17 cellular contexts compared by ENCODE assay signal in the genomic region with DNA sequence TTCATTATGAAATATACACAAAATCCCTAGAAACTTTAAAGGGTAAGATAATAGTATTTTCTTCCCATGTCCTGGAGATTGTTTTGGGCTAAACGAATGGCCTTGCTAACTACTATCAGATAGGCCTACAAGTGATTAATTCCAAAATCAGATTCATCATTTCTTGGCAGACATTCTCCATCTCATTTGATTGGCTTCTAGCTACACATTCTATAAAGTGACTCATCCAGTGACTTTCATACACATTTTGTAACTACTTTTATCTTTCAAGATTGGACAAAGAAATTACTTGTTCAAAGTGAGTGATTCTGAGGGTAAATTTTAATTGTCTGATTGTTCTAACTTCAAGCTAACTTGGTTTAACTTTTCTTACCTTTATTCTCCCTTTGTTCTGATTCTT.
DNase-seq lines count a peak whose midpoint lies in the region; ATAC-seq and TF ChIP-seq lines count a peak whose summit lies in the region.
"Had no signal": no experiment of that assay in that cellular context is flagged by ENCODE, and none has a peak within 500 bp of the region (broad histone marks: within the 10 kb centered on the region; RNA-seq: fewer than 3 reads in every experiment).

No MANE protein-coding gene starts in this region.

- no peak for TF ChIP-seq POLR2A in breast epithelium (IDR thresholded peaks at IDR 0.05)

- H3K27me3 Mint-ChIP-seq in MCF 10A (ENCODE audit: insufficient read depth, unreplicated experiment) = no peaks in the 10 kb centered on the region

- H3K4me3 ChIP-seq in breast epithelium (no peak overlapping the region), epithelial cell of esophagus (ENCODE audit: low read length) (no peak overlapping the region)
- H3K4me3 ChIP-seq: SJSA1 had no signal

- H3K36me3 Mint-ChIP-seq in MCF 10A (ENCODE audit: insufficient read depth, unreplicated experiment) = peaks cover 12% of the 10 kb centered on the region

- no peak overlapping the region for H3K4me3 Mint-ChIP-seq in MCF 10A (ENCODE audit: unreplicated experiment)
- H3K4me3 Mint-ChIP-seq: immature natural killer cell, nephron progenitor cell had no signal

- H3K27ac Mint-ChIP-seq in MCF 10A (ENCODE audit: low read depth, unreplicated experiment) = no peak overlapping the region
- H3K27ac Mint-ChIP-seq: nephron progenitor cell had no signal

- H3K4me1 Mint-ChIP-seq in MCF 10A (ENCODE audit: insufficient read depth, unreplicated experiment) = peaks cover 17% of the 10 kb centered on the region

- H3K27ac ChIP-seq in breast epithelium = no peak overlapping the region
- H3K27ac ChIP-seq: SJSA1 had no signal

- peak; percentile 72 for DNase-seq in MCF 10A (ENCODE audit: unreplicated experiment)
- DNase-seq in breast epithelium (ENCODE audit: low spot score in 2 of 2) = no peak
- DNase-seq in RKO (ENCODE audit: low spot score) = peak; percentile 7
- peak; percentile 80 for DNase-seq in epithelial cell of esophagus (ENCODE audit: low read depth)
- no peak for DNase-seq in posterior cingulate gyrus
- no peak for DNase-seq in medulla oblongata (ENCODE audit: extremely low spot score)
- no peak for DNase-seq in D341Med (ENCODE audit: low spot score)
- DNase-seq: central memory CD4-positive, alpha-beta T cell; DND-41; immature natural killer cell; Kasumi-1; NCI-H1436 treated with DMSO at 0.1 percent for 48 hours; nephron progenitor cell; stimulated activated CD4-positive, alpha-beta T cell treated with anti-CD3 and anti-CD28 coated beads, Interleukin-15, amount 100 ng/mL, for 24 hours; substantia nigra had no signal

- intact Hi-C loops in MCF 10A (cut with micrococcal nuclease) = no loop called here
- intact Hi-C loops in breast epithelium (cut with DNase I; ENCODE audit: low total_unique reads) = no loop called here
- intact Hi-C loops in posterior cingulate gyrus (cut with DNase I) = no loop called here

- CTCF ChIA-PET in MCF 10A (lab: Yijun Ruan, JAX) = interaction anchor here (0.6 to 1.0 kb wide), 2 partner anchors 48 to 865 kb away, joined by 3 to 7 read pairs; no protein-coding TSS in a partner anchor

- no peak for ATAC-seq in GM21576 (IDR thresholded peaks at IDR 0.05; ENCODE audit: unreplicated experiment)

- H3K9me3 Mint-ChIP-seq in MCF 10A (ENCODE audit: unreplicated experiment) = no peaks in the 10 kb centered on the region
- H3K9me3 Mint-ChIP-seq: immature natural killer cell, nephron progenitor cell had no signal

- H3K4me1 ChIP-seq in breast epithelium = no peaks in the 10 kb centered on the region
- H3K4me1 ChIP-seq: SJSA1 had no signal

- H3K27me3 ChIP-seq in breast epithelium = no peaks in the 10 kb centered on the region
- H3K27me3 ChIP-seq: SJSA1 had no signal

- no peaks in the 10 kb centered on the region for H3K9me3 ChIP-seq in breast epithelium
- H3K9me3 ChIP-seq: SJSA1 had no signal

- peaks cover 4% of the 10 kb centered on the region for H3K36me3 ChIP-seq in breast epithelium

- POLR2A ChIA-PET in MCF 10A (lab: Yijun Ruan, JAX) = interaction anchor here (0.8 to 1.3 kb wide), 2 partner anchors 9 to 255 kb away, joined by 3 to 4 read pairs; partner anchors contain the start of gene FNIP1

- no TSS peak for BruUV-seq in MCF 10A (replicated peaks; lab: Mats Ljungman, UMichigan)

- TF ChIP-seq CTCF in MCF 10A (IDR thresholded peaks at IDR 0.05; ENCODE audit: unreplicated experiment) (no peak), breast epithelium (IDR thresholded peaks at IDR 0.05) (no peak), epithelial cell of esophagus (IDR thresholded peaks at IDR 0.05; ENCODE audit: insufficient read depth, low read depth, low read length, missing control alignments) (no peak)

Comparison
In these comparisons a context has a peak if more than half of its experiments do, and no peak if none do; other contexts are left out.
1. DNase-seq: peak in MCF 10A (single experiment), RKO (single experiment) and epithelial cell of esophagus (single experiment); none in breast epithelium (0 of 2), posterior cingulate gyrus (0 of 10), medulla oblongata (single experiment) and D341Med (single experiment).